1 cellular context compared by ENCODE assay signal in the genomic region with DNA sequence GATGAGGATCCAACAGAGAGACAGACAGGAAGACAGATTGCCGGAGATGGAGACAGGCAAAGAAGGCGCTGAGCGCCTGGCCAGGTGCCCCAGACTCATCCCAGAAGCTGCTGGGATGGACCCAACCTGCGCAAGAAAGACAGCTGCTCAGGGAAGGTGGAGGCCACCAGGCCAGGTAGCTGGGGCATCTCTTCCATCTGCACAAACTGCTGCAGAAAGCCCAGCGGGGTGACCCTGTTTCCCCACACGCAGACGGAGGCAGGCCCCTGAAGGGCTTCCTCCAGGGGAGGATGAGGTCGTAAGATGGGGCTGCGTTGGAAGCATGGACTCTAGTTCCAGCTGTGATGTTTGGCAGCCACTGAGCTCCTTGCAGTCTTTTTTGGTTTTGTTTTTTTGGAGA.
TF ChIP-seq lines count a peak whose summit lies in the region.

No MANE protein-coding gene starts in this region.

TF ChIP-seq in A549, 52 proteins besides CTCF, POLR2A, EP300 and RAD21:
- TF ChIP-seq MAFK (IDR thresholded peaks at IDR 0.05; ENCODE audit: partially characterized antibody) (no peak), TP53 (CRISPR knock-in tag; IDR thresholded peaks at IDR 0.05) (no peak), FOXS1 (CRISPR knock-in tag; IDR thresholded peaks at IDR 0.05) (no peak), HEYL (CRISPR knock-in tag; IDR thresholded peaks at IDR 0.05) (no peak), NPAS2 (CRISPR knock-in tag; IDR thresholded peaks at IDR 0.05; ENCODE audit: borderline replicate concordance) (no peak), ZNF302 (CRISPR knock-in tag; IDR thresholded peaks at IDR 0.05) (no peak), ZC3H11A (IDR thresholded peaks at IDR 0.05) (no peak), ZFP36 (IDR thresholded peaks at IDR 0.05; ENCODE audit: borderline replicate concordance, partially characterized antibody) (no peak), EHMT2 (IDR thresholded peaks at IDR 0.05; ENCODE audit: low read depth) (no peak), RARB (CRISPR knock-in tag; IDR thresholded peaks at IDR 0.05) (no peak), MYC (IDR thresholded peaks at IDR 0.05; ENCODE audit: borderline replicate concordance, low read length) (no peak), HDAC2 (IDR thresholded peaks at IDR 0.05) (no peak), HOXB5 (CRISPR knock-in tag; IDR thresholded peaks at IDR 0.05) (no peak), CHD4 (IDR thresholded peaks at IDR 0.05; ENCODE audit: borderline replicate concordance) (no peak), ZSCAN20 (CRISPR knock-in tag; IDR thresholded peaks at IDR 0.05) (no peak), CBX8 (IDR thresholded peaks at IDR 0.05) (no peak)
- TF ChIP-seq, protein P1, sequence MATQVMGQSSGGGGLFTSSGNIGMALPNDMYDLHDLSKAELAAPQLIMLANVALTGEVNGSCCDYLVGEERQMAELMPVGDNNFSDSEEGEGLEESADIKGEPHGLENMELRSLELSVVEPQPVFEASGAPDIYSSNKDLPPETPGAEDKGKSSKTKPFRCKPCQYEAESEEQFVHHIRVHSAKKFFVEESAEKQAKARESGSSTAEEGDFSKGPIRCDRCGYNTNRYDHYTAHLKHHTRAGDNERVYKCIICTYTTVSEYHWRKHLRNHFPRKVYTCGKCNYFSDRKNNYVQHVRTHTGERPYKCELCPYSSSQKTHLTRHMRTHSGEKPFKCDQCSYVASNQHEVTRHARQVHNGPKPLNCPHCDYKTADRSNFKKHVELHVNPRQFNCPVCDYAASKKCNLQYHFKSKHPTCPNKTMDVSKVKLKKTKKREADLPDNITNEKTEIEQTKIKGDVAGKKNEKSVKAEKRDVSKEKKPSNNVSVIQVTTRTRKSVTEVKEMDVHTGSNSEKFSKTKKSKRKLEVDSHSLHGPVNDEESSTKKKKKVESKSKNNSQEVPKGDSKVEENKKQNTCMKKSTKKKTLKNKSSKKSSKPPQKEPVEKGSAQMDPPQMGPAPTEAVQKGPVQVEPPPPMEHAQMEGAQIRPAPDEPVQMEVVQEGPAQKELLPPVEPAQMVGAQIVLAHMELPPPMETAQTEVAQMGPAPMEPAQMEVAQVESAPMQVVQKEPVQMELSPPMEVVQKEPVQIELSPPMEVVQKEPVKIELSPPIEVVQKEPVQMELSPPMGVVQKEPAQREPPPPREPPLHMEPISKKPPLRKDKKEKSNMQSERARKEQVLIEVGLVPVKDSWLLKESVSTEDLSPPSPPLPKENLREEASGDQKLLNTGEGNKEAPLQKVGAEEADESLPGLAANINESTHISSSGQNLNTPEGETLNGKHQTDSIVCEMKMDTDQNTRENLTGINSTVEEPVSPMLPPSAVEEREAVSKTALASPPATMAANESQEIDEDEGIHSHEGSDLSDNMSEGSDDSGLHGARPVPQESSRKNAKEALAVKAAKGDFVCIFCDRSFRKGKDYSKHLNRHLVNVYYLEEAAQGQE (IDR thresholded peaks at IDR 0.05), result no peak
